ENCODE assay signal across 8 cellular contexts in genomic region chr1:29122987-29123870, GRCh38. TPM values are rescaled to one million over a fixed set of nuclear protein-coding genes. Genes with fewer than 3 reads are reported as not detected.
DNase-seq lines count a peak whose midpoint lies in the region; ATAC-seq lines count a peak whose summit lies in the region.

No MANE protein-coding gene starts in this region.

- peaks cover 36 to 47% (median 41%) of the 10 kb centered on the region in 3 donors for H3K27me3 ChIP-seq in skeletal muscle tissue (ENCODE audit: control insufficient read depth in 3 of 3, insufficient read depth in 3 of 3, low read length in 3 of 3)

- peaks cover 0 to 3% (median 3%) of the 10 kb centered on the region in 3 donors for H3K36me3 ChIP-seq in skeletal muscle tissue (ENCODE audit: control insufficient read depth in 3 of 3, insufficient read depth in 3 of 3, low read length in 3 of 3)

- no peaks in the 10 kb centered on the region for H3K9me3 ChIP-seq in skeletal muscle tissue (ENCODE audit: control insufficient read depth in 3 of 3, low read length in 3 of 3)

- peak overlapping the region; percentile 91 for H3K27ac ChIP-seq in skeletal muscle tissue (ENCODE audit: low read depth, low read length)

- ATAC-seq in HG03039 (IDR thresholded peaks at IDR 0.05; ENCODE audit: unreplicated experiment): no peak

- H3K4me3 ChIP-seq in skeletal muscle tissue (ENCODE audit: low read length in 3 of 3): peak overlapping the region; percentile 56 to 64 (median 63)

- peaks cover 13 to 20% (median 16%) of the 10 kb centered on the region in 3 donors for H3K4me1 ChIP-seq in skeletal muscle tissue (ENCODE audit: control insufficient read depth in 3 of 3, insufficient read depth in 3 of 3, low read length in 3 of 3)

- DNase-seq in activated effector memory CD4-positive, alpha-beta T cell treated with Interleukin-2 at 50 U/mL for 16 hours: peak; percentile 15
- DNase-seq in activated effector memory CD4-positive, alpha-beta T cell treated with anti-CD3 and anti-CD28 coated beads, Interleukin-2, amount 50 U/mL, for 16 hours: no peak
- DNase-seq in activated naive CD4-positive, alpha-beta T cell treated with anti-CD3 and anti-CD28 coated beads, Interleukin-2, amount 50 U/mL, for 16 hours: peak; percentile 37
- DNase-seq in hepatic stellate cell (ENCODE audit: low spot score): peak; percentile 72
- DNase-seq in GM19240 (ENCODE audit: insufficient read length, low spot score): no peak
- DNase-seq in HT-29 (ENCODE audit: low spot score): no peak

- H3K9ac ChIP-seq in skeletal muscle tissue (ENCODE audit: low read depth in 1 of 3, low read length in 3 of 3): peak overlapping the region; percentile 72 to 81 (median 72)

RNA-seq across cellular contexts. Expression of gene TMEM200B, which starts 0.5 kb away (rescaled TPM):
- 6.8 TPM for total RNA-seq in skeletal muscle tissue
- not detected in 2 replicates for total RNA-seq in HT-29 (2014; rRNA removed; shearing (Covaris generic))

RNA-seq across cellular contexts. Expression of gene SRSF4, which starts 58.5 kb away (rescaled TPM):
- 39.1 TPM for total RNA-seq in skeletal muscle tissue
- total RNA-seq in HT-29 (2014; rRNA removed; shearing (Covaris generic)): 36.2 and 51.3 TPM in 2 replicates

Comparison
In these comparisons a context has a peak if more than half of its experiments do, and no peak if none do; other contexts are left out.
1. DNase-seq: peak in activated effector memory CD4-positive, alpha-beta T cell treated with Interleukin-2 at 50 U/mL for 16 hours (single experiment), activated naive CD4-positive, alpha-beta T cell treated with anti-CD3 and anti-CD28 coated beads, Interleukin-2, amount 50 U/mL, for 16 hours (single experiment) and hepatic stellate cell (single experiment); none in activated effector memory CD4-positive, alpha-beta T cell treated with anti-CD3 and anti-CD28 coated beads, Interleukin-2, amount 50 U/mL, for 16 hours (single experiment), GM19240 (single experiment) and HT-29 (single experiment).